Comparison of ENCODE assay signal across 1 cellular context in the genomic region with DNA sequence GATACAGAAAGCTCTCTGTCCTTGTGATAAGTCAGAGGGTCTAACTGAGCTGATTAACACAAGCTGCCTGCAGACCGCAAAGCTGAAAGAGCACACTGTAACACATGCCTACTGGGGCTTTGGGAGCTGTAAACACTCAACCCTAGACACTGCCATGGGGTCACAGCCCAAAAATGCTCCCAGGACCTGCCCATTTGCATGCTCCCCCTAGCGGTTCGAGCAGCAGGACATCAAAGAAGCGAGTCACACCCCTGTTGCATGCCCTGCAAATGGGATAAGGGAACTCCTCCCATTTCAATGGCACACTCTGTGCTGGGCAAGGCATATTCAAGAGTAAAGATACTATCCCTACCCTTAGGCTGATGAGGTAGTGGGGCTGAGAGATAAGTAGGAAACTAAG.
TF ChIP-seq lines count a peak whose summit lies in the region.

No MANE protein-coding gene starts in this region.

TF ChIP-seq in A549, 52 proteins besides CTCF, POLR2A, EP300 and RAD21 (continued from another document):
- TF ChIP-seq, protein P1, sequence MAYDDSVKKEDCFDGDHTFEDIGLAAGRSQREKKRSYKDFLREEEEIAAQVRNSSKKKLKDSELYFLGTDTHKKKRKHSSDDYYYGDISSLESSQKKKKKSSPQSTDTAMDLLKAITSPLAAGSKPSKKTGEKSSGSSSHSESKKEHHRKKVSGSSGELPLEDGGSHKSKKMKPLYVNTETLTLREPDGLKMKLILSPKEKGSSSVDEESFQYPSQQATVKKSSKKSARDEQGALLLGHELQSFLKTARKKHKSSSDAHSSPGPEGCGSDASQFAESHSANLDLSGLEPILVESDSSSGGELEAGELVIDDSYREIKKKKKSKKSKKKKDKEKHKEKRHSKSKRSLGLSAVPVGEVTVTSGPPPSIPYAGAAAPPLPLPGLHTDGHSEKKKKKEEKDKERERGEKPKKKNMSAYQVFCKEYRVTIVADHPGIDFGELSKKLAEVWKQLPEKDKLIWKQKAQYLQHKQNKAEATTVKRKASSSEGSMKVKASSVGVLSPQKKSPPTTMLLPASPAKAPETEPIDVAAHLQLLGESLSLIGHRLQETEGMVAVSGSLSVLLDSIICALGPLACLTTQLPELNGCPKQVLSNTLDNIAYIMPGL (CRISPR knock-in tag; IDR thresholded peaks at IDR 0.05; ENCODE audit: borderline replicate concordance) = no peak
- TF ChIP-seq, protein P2, sequence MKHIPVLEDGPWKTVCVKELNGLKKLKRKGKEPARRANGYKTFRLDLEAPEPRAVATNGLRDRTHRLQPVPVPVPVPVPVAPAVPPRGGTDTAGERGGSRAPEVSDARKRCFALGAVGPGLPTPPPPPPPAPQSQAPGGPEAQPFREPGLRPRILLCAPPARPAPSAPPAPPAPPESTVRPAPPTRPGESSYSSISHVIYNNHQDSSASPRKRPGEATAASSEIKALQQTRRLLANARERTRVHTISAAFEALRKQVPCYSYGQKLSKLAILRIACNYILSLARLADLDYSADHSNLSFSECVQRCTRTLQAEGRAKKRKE (CRISPR knock-in tag; IDR thresholded peaks at IDR 0.05; ENCODE audit: low read depth) = no peak
- TF ChIP-seq ESRRA (IDR thresholded peaks at IDR 0.05; ENCODE audit: borderline replicate concordance, low read length) (no peak), PHF8 (IDR thresholded peaks at IDR 0.05; ENCODE audit: borderline replicate concordance, low read depth) (no peak), CBX2 (IDR thresholded peaks at IDR 0.05; ENCODE audit: borderline replicate concordance, low read depth) (no peak), SMC3 (IDR thresholded peaks at IDR 0.05) (no peak), HES2 (IDR thresholded peaks at IDR 0.05) (no peak), RARB (CRISPR knock-in tag; IDR thresholded peaks at IDR 0.05) (no peak), HOXB5 (CRISPR knock-in tag; IDR thresholded peaks at IDR 0.05) (no peak)
TF ChIP-seq in A549: peak in this region for 0.
